14 cellular contexts compared by ENCODE assay signal in genomic region chr1:58763214-58763613, GRCh38. TPM values are rescaled to one million over a fixed set of nuclear protein-coding genes. Genes with fewer than 3 reads are reported as not detected.
A peak's percentile ranks its signal among the peaks of the same experiment; 100 is the strongest.
DNase-seq lines count a peak whose midpoint lies in the region; ATAC-seq and TF ChIP-seq lines count a peak whose summit lies in the region.
"Had no signal": no experiment of that assay in that cellular context is flagged by ENCODE, and none has a peak within 500 bp of the region (broad histone marks: within the 10 kb centered on the region; RNA-seq: fewer than 3 reads in every experiment).

No MANE protein-coding gene starts in this region.

- DNase-seq in NCI-H146 (lab: John Stamatoyannopoulos, UW), result peak; percentile 6
- DNase-seq in NCI-H146 treated with DMSO at 0.1 percent for 48 hours (lab: John Stamatoyannopoulos, UW; ENCODE audit: unreplicated experiment), result no peak
- DNase-seq in adipocyte (ENCODE audit: low read depth), result peak; percentile 44
- DNase-seq in glomerular visceral epithelial cell (ENCODE audit: extremely low spot score), result peak; percentile 36
- DNase-seq in upper lobe of right lung, result no peak
- DNase-seq in HUDEP-2 (lab: John Stamatoyannopoulos, UW; ENCODE audit: unreplicated experiment in 76 of 76), result no peak
- DNase-seq in ovary, result no peak
- DNase-seq: NCI-H2227 treated with DMSO at 0.1 percent for 48 hours, Peyer's patch, testis had no signal

- H3K27ac ChIP-seq in upper lobe of right lung (peak overlapping the region; percentile 51), ovary (no peak overlapping the region)
- H3K27ac ChIP-seq: 22Rv1, gastroesophageal sphincter, neural progenitor cell, Peyer's patch, testis had no signal

- TF ChIP-seq CTCF in upper lobe of right lung (IDR thresholded peaks at IDR 0.05) (no peak), ovary (IDR thresholded peaks at IDR 0.05) (no peak)

- H3K9ac ChIP-seq in adipocyte (ENCODE audit: low read length), result no peak overlapping the region
- H3K9ac ChIP-seq: neural progenitor cell had no signal

- peaks cover 33% of the 10 kb centered on the region for H3K4me1 ChIP-seq in adipocyte (ENCODE audit: control insufficient read depth, insufficient read depth, low read length)
- peaks cover 13% of the 10 kb centered on the region for H3K4me1 ChIP-seq in upper lobe of right lung
- H3K4me1 ChIP-seq in ovary (ENCODE audit: insufficient read depth), result no peaks in the 10 kb centered on the region
- H3K4me1 ChIP-seq: gastroesophageal sphincter, neural progenitor cell, Peyer's patch, testis had no signal

- no peaks in the 10 kb centered on the region for H3K9me3 ChIP-seq in adipocyte (ENCODE audit: control insufficient read depth, low read length)
- no peaks in the 10 kb centered on the region for H3K9me3 ChIP-seq in upper lobe of right lung
- H3K9me3 ChIP-seq in ovary, result no peaks in the 10 kb centered on the region
- H3K9me3 ChIP-seq: gastroesophageal sphincter, Peyer's patch, testis had no signal

- H3K27me3 ChIP-seq in adipocyte (replicated peaks; ENCODE audit: control insufficient read depth, insufficient read depth, low read length) (no peaks in the 10 kb centered on the region), upper lobe of right lung (no peaks in the 10 kb centered on the region), ovary (no peaks in the 10 kb centered on the region)
- H3K27me3 ChIP-seq: gastroesophageal sphincter, neural progenitor cell, Peyer's patch, testis had no signal

- no peak for TF ChIP-seq EP300 in ovary (IDR thresholded peaks at IDR 0.05)

- ATAC-seq in upper lobe of right lung (peak; percentile 31), GM18873 (IDR thresholded peaks at IDR 0.05; ENCODE audit: low FRiP score, unreplicated experiment) (no peak)
- ATAC-seq: gastroesophageal sphincter had no signal

- H3K4me3 ChIP-seq in adipocyte (ENCODE audit: low read length) (no peak overlapping the region), upper lobe of right lung (no peak overlapping the region), ovary (no peak overlapping the region)
- H3K4me3 ChIP-seq: gastroesophageal sphincter, neural progenitor cell, Peyer's patch, testis had no signal

- 75 to 90% (median 83%) methylated on average over 3 of the region's 3 CpGs for WGBS in ovary, 3 donors

- no peaks in the 10 kb centered on the region for H3K36me3 ChIP-seq in adipocyte (ENCODE audit: control insufficient read depth, insufficient read depth, low read length, severe bottlenecking)
- no peaks in the 10 kb centered on the region for H3K36me3 ChIP-seq in upper lobe of right lung
- no peaks in the 10 kb centered on the region for H3K36me3 ChIP-seq in ovary
- H3K36me3 ChIP-seq: gastroesophageal sphincter, neural progenitor cell, Peyer's patch had no signal

- intact Hi-C loops in upper lobe of right lung (cut with DNase I), result no loop called here
- intact Hi-C loops in ovary (cut with DNase I), result no loop called here

- TF ChIP-seq POLR2A in ovary (IDR thresholded peaks at IDR 0.05), result no peak

RNA-seq across cellular contexts. Expression of gene JUN, which starts 20.6 kb away (rescaled TPM):
- 112 TPM for total RNA-seq in upper lobe of right lung
- total RNA-seq in ovary, result 100 to 1,000 TPM in 6 of 7 donors, 10 to 100 TPM in 1; 50.7 to 740 (median 155) TPM
- polyA plus RNA-seq in ovary, result 100 to 1,000 TPM; 125 to 231 TPM

Comparison
In these comparisons a context has a peak if more than half of its experiments do, and no peak if none do; other contexts are left out.
1. DNase-seq: peak in NCI-H146 (single experiment), adipocyte (single experiment) and glomerular visceral epithelial cell (single experiment); none in NCI-H146 treated with DMSO at 0.1 percent for 48 hours (single experiment), upper lobe of right lung (single experiment), HUDEP-2 (0 of 76) and ovary (0 of 5).